In genomic region chr17:6366144-6366755, GRCh38 we compare ENCODE assay signal across 2 cellular contexts.
TF ChIP-seq lines count a peak whose summit lies in the region.

No MANE protein-coding gene starts in this region.

TF ChIP-seq in IMR-90, 13 proteins besides CTCF, POLR2A, EP300 and RAD21 (continued from another document):
- TF ChIP-seq RCOR1 (IDR thresholded peaks at IDR 0.05; ENCODE audit: insufficient replicate concordance, low read length), result no peak
- no peak for TF ChIP-seq BHLHE40 (IDR thresholded peaks at IDR 0.05; ENCODE audit: low read depth, low read length)
- TF ChIP-seq CHD1 (IDR thresholded peaks at IDR 0.05; ENCODE audit: low read depth, low read length), result no peak
- TF ChIP-seq SMC3 (IDR thresholded peaks at IDR 0.05; ENCODE audit: low read depth, low read length), result no peak
- no peak for TF ChIP-seq FOS (IDR thresholded peaks at IDR 0.05; ENCODE audit: low read depth, low read length)
- no peak for TF ChIP-seq RFX5 (IDR thresholded peaks at IDR 0.05; ENCODE audit: low read depth, low read length)
- no peak for TF ChIP-seq NFE2L2 (IDR thresholded peaks at IDR 0.05; ENCODE audit: low read depth, low read length)
- no peak for TF ChIP-seq MXI1 (IDR thresholded peaks at IDR 0.05; ENCODE audit: borderline replicate concordance, low read depth, low read length)
- TF ChIP-seq MAZ (IDR thresholded peaks at IDR 0.05; ENCODE audit: borderline replicate concordance, low read depth, low read length), result no peak
- no peak for TF ChIP-seq CEBPB (IDR thresholded peaks at IDR 0.05; ENCODE audit: low read depth, low read length)
- TF ChIP-seq ELK1 (IDR thresholded peaks at IDR 0.05; ENCODE audit: borderline replicate concordance, low read depth, low read length), result no peak

TF ChIP-seq in SK-N-SH treated with all-trans-retinoic acid at 6 μM for 48 hours, 23 proteins besides CTCF, POLR2A, EP300 and RAD21 (continued from another document):
- TF ChIP-seq TSHZ2 (CRISPR knock-in tag; IDR thresholded peaks at IDR 0.05) (no peak), ZFP3 (CRISPR knock-in tag; IDR thresholded peaks at IDR 0.05) (no peak), ZNF8 (CRISPR knock-in tag; IDR thresholded peaks at IDR 0.05) (no peak), POU6F1 (CRISPR knock-in tag; IDR thresholded peaks at IDR 0.05; ENCODE audit: borderline replicate concordance, low read depth) (no peak), CSDC2 (CRISPR knock-in tag; IDR thresholded peaks at IDR 0.05) (no peak)
